16 cellular contexts compared by ENCODE assay signal in the genomic region with DNA sequence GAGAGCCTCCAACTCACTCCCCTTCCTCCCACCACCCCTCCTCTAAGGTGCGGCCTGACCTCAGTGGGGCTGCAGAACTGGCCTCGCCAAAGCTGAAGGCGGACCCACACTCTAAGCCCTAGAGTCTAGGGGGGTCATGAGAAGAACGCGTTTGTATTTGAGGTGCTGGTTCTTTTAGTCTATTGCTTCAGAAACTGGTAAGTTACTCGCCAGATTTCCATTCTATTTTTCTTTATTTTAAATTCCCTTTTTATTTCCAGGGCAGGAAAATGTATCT.
DNase-seq lines count a peak whose midpoint lies in the region; TF ChIP-seq lines count a peak whose summit lies in the region.
"Had no signal": no experiment of that assay in that cellular context is flagged by ENCODE, and none has a peak within 500 bp of the region (broad histone marks: within the 10 kb centered on the region; RNA-seq: fewer than 3 reads in every experiment).

No MANE protein-coding gene starts in this region.

- peak overlapping the region in 3 of 5 experiments; percentile 15 to 64 (median 45) for H3K4me3 Mint-ChIP-seq in brain
- H3K4me3 Mint-ChIP-seq in nephron progenitor cell: peak overlapping the region; percentile 73
- peak overlapping the region; percentile 81 for H3K4me3 Mint-ChIP-seq in type B pancreatic cell

- peaks cover 17% of the 10 kb centered on the region for H3K4me1 Mint-ChIP-seq in brain
- H3K4me1 Mint-ChIP-seq in nephron progenitor cell: peaks cover 16% of the 10 kb centered on the region
- H3K4me1 Mint-ChIP-seq in type B pancreatic cell (ENCODE audit: unreplicated experiment): no peaks in the 10 kb centered on the region

- H3K36me3 Mint-ChIP-seq in brain (no peaks in the 10 kb centered on the region), nephron progenitor cell (ENCODE audit: low read depth) (no peaks in the 10 kb centered on the region), type B pancreatic cell (no peaks in the 10 kb centered on the region)

- H3K27me3 Mint-ChIP-seq in brain (peaks cover 32% of the 10 kb centered on the region), nephron progenitor cell (ENCODE audit: low read depth, poor library complexity) (peaks cover 61% of the 10 kb centered on the region), type B pancreatic cell (peaks cover 49% of the 10 kb centered on the region)

- DNase-seq in NCI-H146 treated with DMSO at 0.1 percent for 48 hours (lab: John Stamatoyannopoulos, UW; ENCODE audit: unreplicated experiment): peak; percentile 22
- DNase-seq in NCI-H146 (lab: John Stamatoyannopoulos, UW): no peak
- no peak for DNase-seq in nephron progenitor cell
- DNase-seq in type B pancreatic cell (ENCODE audit: extremely low spot score, unreplicated experiment): no peak
- no peak for DNase-seq in NCI-H2227 treated with DMSO at 0.1 percent for 48 hours (lab: John Stamatoyannopoulos, UW)
- no peak for DNase-seq in MV-4-11 (lab: John Stamatoyannopoulos, UW)
- DNase-seq in activated T-cell treated with anti-CD3 and anti-CD28 coated beads for 4 hours: no peak
- DNase-seq: COR-L47, DMS153, KG1, NCI-H1092 treated with DMSO at 0.1 percent for 48 hours, NCI-H187 treated with DMSO at 0.1 percent for 48 hours, NCI-H446 treated with DMSO at 0.1 percent for 48 hours, NCI-H748 treated with DMSO at 0.1 percent for 48 hours, PC-9 had no signal

- H3K27ac Mint-ChIP-seq in brain (peak overlapping the region in 2 of 5 experiments; percentile 56 to 65), nephron progenitor cell (no peak overlapping the region), type B pancreatic cell (no peak overlapping the region)

- TF ChIP-seq CTCF in brain (conservative IDR thresholded peaks at IDR 0.05) (no peak), nephron progenitor cell (IDR thresholded peaks at IDR 0.05) (no peak), type B pancreatic cell (conservative IDR thresholded peaks at IDR 0.05) (no peak)

- H3K9me3 Mint-ChIP-seq in brain: peaks cover 0 to 45% (median 12%) of the 10 kb centered on the region in 5 experiments
- H3K9me3 Mint-ChIP-seq in nephron progenitor cell: peaks cover 10% of the 10 kb centered on the region
- no peaks in the 10 kb centered on the region for H3K9me3 Mint-ChIP-seq in type B pancreatic cell
